In the genomic region with DNA sequence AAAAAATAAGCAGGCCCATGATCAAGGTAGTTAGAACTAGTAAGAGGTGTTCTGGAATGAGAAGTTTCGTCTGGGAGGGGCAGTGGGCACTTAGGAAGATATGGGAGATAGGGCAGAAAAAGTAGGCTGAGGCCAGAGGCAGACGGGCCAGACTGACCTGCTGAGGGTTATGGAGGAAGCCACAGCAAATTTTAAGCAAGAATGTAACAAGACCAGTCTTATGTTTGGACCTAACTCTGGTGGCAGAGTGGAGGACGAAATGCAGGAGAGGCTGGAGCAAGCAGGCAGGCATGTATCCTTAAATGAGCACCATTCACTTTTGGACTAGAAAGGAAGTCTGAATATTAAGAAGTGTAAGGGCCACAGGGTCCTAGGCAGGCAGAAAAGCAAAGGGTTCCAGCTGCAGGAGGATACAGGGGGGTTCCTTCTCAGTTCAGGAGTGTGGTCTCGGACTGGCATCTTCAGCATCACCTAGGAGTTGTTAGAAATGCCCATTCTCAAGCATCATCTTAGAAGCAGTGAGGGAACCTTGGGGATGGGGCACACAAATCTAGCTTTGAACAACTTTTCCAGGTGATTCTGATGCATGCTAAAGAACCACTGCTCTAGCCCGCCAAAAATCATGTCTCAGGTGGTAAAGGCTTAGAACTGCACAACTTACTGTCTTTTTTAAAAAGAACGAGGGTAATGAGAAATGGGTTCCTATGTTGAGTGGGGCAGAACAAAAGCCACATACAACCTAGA, we compare ENCODE assay signal across 9 cellular contexts. TPM values are rescaled to one million over a fixed set of nuclear protein-coding genes. Genes with fewer than 3 reads are reported as not detected.
DNase-seq lines count a peak whose midpoint lies in the region; ATAC-seq, FAIRE-seq and TF ChIP-seq lines count a peak whose summit lies in the region.
"Had no signal": no experiment of that assay in that cellular context is flagged by ENCODE, and none has a peak within 500 bp of the region (broad histone marks: within the 10 kb centered on the region; RNA-seq: fewer than 3 reads in every experiment).

No MANE protein-coding gene starts in this region.

- H3K36me3 ChIP-seq in Caco-2 (ENCODE audit: control insufficient read depth, insufficient read depth, low read length) (no peaks in the 10 kb centered on the region), esophagus (ENCODE audit: control insufficient read depth in 2 of 2, insufficient read depth in 2 of 2, low read length in 1 of 2) (no peaks in the 10 kb centered on the region), pancreas (no peaks in the 10 kb centered on the region)

- peaks cover 29% of the 10 kb centered on the region for H3K4me1 Mint-ChIP-seq in Caco-2 (ENCODE audit: low read depth, unreplicated experiment)

- peaks cover 27% of the 10 kb centered on the region for H3K36me3 Mint-ChIP-seq in Caco-2 (ENCODE audit: insufficient read depth, unreplicated experiment)

- POLR2A ChIA-PET in Caco-2 (lab: Charles Lee) (no interaction called here), RWPE1 (lab: Yijun Ruan, JAX; ENCODE audit: low non-redundant PET) (no interaction called here)

- peak overlapping the region; percentile 87 for H3K27ac Mint-ChIP-seq in Caco-2 (ENCODE audit: unreplicated experiment)

- BruUV-seq in Caco-2 (replicated peaks; lab: Mats Ljungman, UMichigan): no TSS peak

- H3K4me1 ChIP-seq in Caco-2 (peaks cover 23% of the 10 kb centered on the region), esophagus (ENCODE audit: control insufficient read depth in 2 of 2, insufficient read depth in 2 of 2, low read length in 1 of 2) (peaks cover 0 to 6% of the 10 kb centered on the region in 2 donors), pancreas (peaks cover 9 to 13% (median 13%) of the 10 kb centered on the region in 3 donors)

- H3K27me3 Mint-ChIP-seq in Caco-2 (ENCODE audit: insufficient read depth, unreplicated experiment): no peaks in the 10 kb centered on the region

- CTCF ChIA-PET in Caco-2 (lab: Charles Lee): no interaction called here
- CTCF ChIA-PET in RWPE1 (lab: Yijun Ruan, JAX): interaction anchor here (0.7 kb wide), 1 partner anchor 37 kb away, joined by 3 read pairs; a partner anchor contains a TSS

- no peak for FAIRE-seq in pancreas (lab: Jason Lieb, UNC)

- intact Hi-C loops in Caco-2 (cut with micrococcal nuclease; ENCODE audit: unreplicated experiment): loop anchor here (5.0 kb wide), 1 partner anchor 399 kb away; a partner anchor contains a TSS
- intact Hi-C loops in pancreas (cut with DNase I): no loop called here

- H3K4me3 Mint-ChIP-seq in Caco-2 (ENCODE audit: unreplicated experiment): peak overlapping the region; percentile 73

- DNase-seq in Caco-2 (peak in 1 of 2 experiments; percentile 29), RWPE1 (ENCODE audit: low spot score) (no peak), pancreas (no peak), NCI-H1930 (lab: John Stamatoyannopoulos, UW) (no peak)
- DNase-seq in activated CD8-positive, alpha-beta memory T cell treated with anti-CD3 and anti-CD28 coated beads for 24 hours: no peak
- DNase-seq: NCI-H446 had no signal

- H3K4me3 ChIP-seq in Caco-2 (ENCODE audit: low read depth, low read length) (peak overlapping the region; percentile 98), esophagus (ENCODE audit: low read depth in 1 of 2, low read length in 2 of 2) (peak overlapping the region in 1 of 2 donors; percentile 83), pancreas (peak overlapping the region in 2 of 4 donors; percentile 73 to 100)

- no peaks in the 10 kb centered on the region for H3K9me3 Mint-ChIP-seq in Caco-2 (ENCODE audit: unreplicated experiment)

- H3K27ac ChIP-seq in RWPE1 (peak overlapping the region; percentile 99), esophagus (ENCODE audit: low read depth in 2 of 2, low read length in 1 of 2) (peak overlapping the region; percentile 74 to 98), pancreas (peak overlapping the region; percentile 96 to 100 (median 100))

- WGBS in esophagus, 2 donors: 60 to 70% methylated on average over 6 of the region's 6 CpGs
- 60 to 62% methylated on average over 6 of the region's 6 CpGs for WGBS in pancreas, 2 donors

- TF ChIP-seq CTCF in Caco-2 (IDR thresholded peaks at IDR 0.05; ENCODE audit: insufficient read depth in 1 of 2, low read depth in 1 of 2, low read length in 1 of 2, severe bottlenecking in 1 of 2, unreplicated experiment in 1 of 2): no peak
- TF ChIP-seq CTCF in RWPE1 (conservative IDR thresholded peaks at IDR 0.05; ENCODE audit: low read depth): no peak
- TF ChIP-seq CTCF in pancreas (IDR thresholded peaks at IDR 0.05): no peak

- H3K27me3 ChIP-seq in Caco-2 (replicated peaks; ENCODE audit: control insufficient read depth, insufficient read depth, low read length): no peaks in the 10 kb centered on the region
- no peaks in the 10 kb centered on the region for H3K27me3 ChIP-seq in esophagus (ENCODE audit: control insufficient read depth in 1 of 2, insufficient read depth in 2 of 2, low read length in 2 of 2)
- no peaks in the 10 kb centered on the region for H3K27me3 ChIP-seq in pancreas

- ATAC-seq in pancreas (no peak), HG02588 (IDR thresholded peaks at IDR 0.05; ENCODE audit: unreplicated experiment) (no peak), HG03378 (IDR thresholded peaks at IDR 0.05; ENCODE audit: unreplicated experiment) (no peak)

- H3K9me3 ChIP-seq in Caco-2: no peaks in the 10 kb centered on the region
- H3K9me3 ChIP-seq in esophagus (ENCODE audit: control insufficient read depth in 2 of 2, insufficient read depth in 1 of 2, low read depth in 1 of 2, low read length in 1 of 2): no peaks in the 10 kb centered on the region
- H3K9me3 ChIP-seq in pancreas: no peaks in the 10 kb centered on the region

RNA-seq across cellular contexts. Expression of a gene that starts 1.7 kb away (rescaled TPM):
- 313 and 318 TPM in 2 replicates for total RNA-seq in Caco-2 (2022)
- 100 to 1,000 TPM; 301 to 455 TPM for polyA plus RNA-seq in esophagus
- total RNA-seq in pancreas: 100 to 1,000 TPM; 172 to 192 (median 182) TPM
- polyA plus RNA-seq in pancreas: 100 to 1,000 TPM; 138 to 242 TPM

RNA-seq across cellular contexts. Expression of a gene that starts 37.0 kb away (rescaled TPM):
- total RNA-seq in Caco-2 (2022): 20.4 and 22.7 TPM in 2 replicates
- polyA plus RNA-seq in esophagus: 1 to 10 TPM in 1 of 2 donors, under 1 TPM in 1; 0.80 to 1.2 TPM
- 1 to 10 TPM in 4 of 6 donors, under 1 TPM in 2; 0.81 to 1.8 (median 1.4) TPM for total RNA-seq in pancreas
- 1 to 10 TPM; 1.0 to 2.0 TPM for polyA plus RNA-seq in pancreas
